Comparison of ENCODE assay signal across 8 cellular contexts in the genomic region with DNA sequence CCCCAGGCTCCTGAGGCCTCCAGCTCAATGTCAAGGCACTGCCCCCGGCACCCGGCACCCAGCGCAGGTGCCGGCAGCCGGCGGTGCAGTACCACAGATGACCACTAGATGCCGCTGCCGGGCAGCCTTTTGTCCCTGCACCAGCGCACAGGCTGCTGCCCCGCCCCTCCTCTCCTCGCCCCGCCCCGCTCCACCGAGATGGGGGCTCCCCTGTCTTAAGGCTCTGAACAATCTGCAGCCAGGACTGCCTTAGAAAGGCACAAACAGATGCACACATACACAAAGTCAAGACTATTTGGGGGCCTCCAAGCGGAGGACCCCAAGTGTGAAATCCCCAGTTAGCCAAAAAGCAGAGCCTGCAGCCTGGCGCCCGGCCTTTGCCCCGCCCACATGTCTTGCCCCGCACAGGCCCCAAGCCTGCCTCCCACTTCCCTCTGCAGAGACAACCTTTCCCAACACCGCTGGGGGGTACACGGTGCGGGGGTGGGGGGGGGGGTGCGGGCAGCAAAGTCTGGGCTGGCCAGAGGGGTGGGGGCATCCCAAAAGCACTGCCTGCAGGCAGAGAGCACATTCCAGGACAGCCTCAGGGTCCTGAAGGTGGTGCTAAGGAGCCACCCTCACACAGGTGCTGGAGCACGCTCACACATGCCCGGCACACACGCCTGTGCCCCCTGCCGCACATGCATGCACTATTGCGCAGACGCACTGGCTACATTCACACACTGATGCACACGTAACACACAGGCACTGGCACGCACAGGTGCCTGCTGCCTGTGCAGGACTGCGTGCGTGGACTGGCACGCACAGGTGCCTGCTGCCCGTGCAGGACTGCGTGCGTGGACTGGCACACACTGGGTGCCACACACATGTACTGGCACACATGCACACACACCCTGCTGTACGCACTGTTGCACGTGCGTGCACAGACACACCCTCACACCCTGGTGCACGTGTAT. TPM values are rescaled to one million over a fixed set of nuclear protein-coding genes. Genes with fewer than 3 reads are reported as not detected.
DNase-seq lines count a peak whose midpoint lies in the region; ATAC-seq and TF ChIP-seq lines count a peak whose summit lies in the region.

No MANE protein-coding gene starts in this region.

- peak; percentile 86 to 87 for ATAC-seq in CD4-positive, CD25-positive, alpha-beta regulatory T cell (ENCODE audit: low read depth in 2 of 2)
- peak; percentile 51 for ATAC-seq in GM19468 (IDR thresholded peaks at IDR 0.05; ENCODE audit: extremely low read depth, unreplicated experiment)
- peak; percentile 85 to 92 for ATAC-seq in activated CD4-positive, CD25-positive, alpha-beta regulatory T cell treated with anti-CD3 and anti-CD28 coated beads, Interleukin-2, amount 50 U/mL, for 24 hours

- H3K36me3 ChIP-seq in CD4-positive, CD25-positive, alpha-beta regulatory T cell (ENCODE audit: control insufficient read depth, insufficient read depth, low read length) = peaks cover 5% of the 10 kb centered on the region

- peaks cover 13% of the 10 kb centered on the region for H3K36me3 Mint-ChIP-seq in CD4-positive, CD25-positive, alpha-beta regulatory T cell

- peak; percentile 67 to 78 (median 75) for DNase-seq in CD4-positive, CD25-positive, alpha-beta regulatory T cell
- DNase-seq in NCI-H1092 (lab: John Stamatoyannopoulos, UW) (peak; percentile 21), cardiac fibroblast (ENCODE audit: low read depth in 2 of 2) (peak; percentile 45 to 57), kidney glomerular epithelial cell (lab: John Stamatoyannopoulos, UW) (peak; percentile 45), NCI-H774 (lab: John Stamatoyannopoulos, UW) (no peak)
- DNase-seq in stimulated activated CD4-positive, alpha-beta T cell treated with anti-CD3 and anti-CD28 coated beads, Interleukin-2, amount 100 ng/mL, for 4 hours (ENCODE audit: low read depth) = peak; percentile 70

- H3K4me3 ChIP-seq in CD4-positive, CD25-positive, alpha-beta regulatory T cell (ENCODE audit: low read depth, low read length) = no peak overlapping the region
- no peak overlapping the region for H3K4me3 ChIP-seq in cardiac fibroblast (replicated peaks in 1 of 2; ENCODE audit: low read depth in 2 of 2, low read length in 2 of 2)

- peak overlapping the region in 1 of 3 donors; percentile 20 for H3K27ac Mint-ChIP-seq in CD4-positive, CD25-positive, alpha-beta regulatory T cell

- no peaks in the 10 kb centered on the region for H3K27me3 ChIP-seq in CD4-positive, CD25-positive, alpha-beta regulatory T cell (ENCODE audit: control insufficient read depth, insufficient read depth, low read length)

- peaks cover 12 to 19% of the 10 kb centered on the region in 2 experiments for H3K9me3 ChIP-seq in CD4-positive, CD25-positive, alpha-beta regulatory T cell (ENCODE audit: control insufficient read depth in 2 of 2, low read length in 2 of 2)

- H3K27ac ChIP-seq in CD4-positive, CD25-positive, alpha-beta regulatory T cell (ENCODE audit: insufficient read depth, low read length, poor library complexity, severe bottlenecking) = no peak overlapping the region

- H3K27me3 Mint-ChIP-seq in CD4-positive, CD25-positive, alpha-beta regulatory T cell = no peaks in the 10 kb centered on the region

- H3K9me3 Mint-ChIP-seq in CD4-positive, CD25-positive, alpha-beta regulatory T cell = peaks cover 0 to 17% (median 9%) of the 10 kb centered on the region in 7 donors

- peak; percentile 96 for TF ChIP-seq CTCF in cardiac fibroblast (IDR thresholded peaks at IDR 0.05; ENCODE audit: low read depth, low read length)

- H3K4me1 Mint-ChIP-seq in CD4-positive, CD25-positive, alpha-beta regulatory T cell = peaks cover 0 to 9% (median 3%) of the 10 kb centered on the region in 4 donors

- peak overlapping the region in 2 of 4 donors; percentile 33 to 52 for H3K4me3 Mint-ChIP-seq in CD4-positive, CD25-positive, alpha-beta regulatory T cell

- peaks cover 6% of the 10 kb centered on the region for H3K4me1 ChIP-seq in CD4-positive, CD25-positive, alpha-beta regulatory T cell (ENCODE audit: control insufficient read depth, insufficient read depth, low read length, poor library complexity, severe bottlenecking)

RNA-seq across cellular contexts. Expression of gene ARHGEF16, which starts 37.1 kb away (rescaled TPM):
- not detected for total RNA-seq in CD4-positive, CD25-positive, alpha-beta regulatory T cell
- polyA plus RNA-seq in CD4-positive, CD25-positive, alpha-beta regulatory T cell = not detected
